Comparison of ENCODE assay signal across 1 cellular context in genomic region chr4:84690481-84690880, GRCh38.
TF ChIP-seq lines count a peak whose summit lies in the region.

No MANE protein-coding gene starts in this region.

TF ChIP-seq in WTC11, 78 proteins besides CTCF, POLR2A, EP300 and RAD21 (continued from another document):
- TF ChIP-seq, protein P1, sequence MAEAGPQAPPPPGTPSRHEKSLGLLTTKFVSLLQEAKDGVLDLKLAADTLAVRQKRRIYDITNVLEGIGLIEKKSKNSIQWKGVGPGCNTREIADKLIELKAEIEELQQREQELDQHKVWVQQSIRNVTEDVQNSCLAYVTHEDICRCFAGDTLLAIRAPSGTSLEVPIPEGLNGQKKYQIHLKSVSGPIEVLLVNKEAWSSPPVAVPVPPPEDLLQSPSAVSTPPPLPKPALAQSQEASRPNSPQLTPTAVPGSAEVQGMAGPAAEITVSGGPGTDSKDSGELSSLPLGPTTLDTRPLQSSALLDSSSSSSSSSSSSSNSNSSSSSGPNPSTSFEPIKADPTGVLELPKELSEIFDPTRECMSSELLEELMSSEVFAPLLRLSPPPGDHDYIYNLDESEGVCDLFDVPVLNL (CRISPR knock-in tag; IDR thresholded peaks at IDR 0.05; ENCODE audit: borderline replicate concordance, low read depth) = no peak
